Comparison of ENCODE assay signal across 1 cellular context in genomic region chr22:32579533-32580220, GRCh38.
A peak's percentile ranks its signal among the peaks of the same experiment; 100 is the strongest.
TF ChIP-seq lines count a peak whose summit lies in the region.

No MANE protein-coding gene starts in this region.

TF ChIP-seq in HepG2, 621 proteins besides CTCF, POLR2A, EP300 and RAD21 (continued from another document and continues in another):
- no peak for TF ChIP-seq SNAPC5 (CRISPR knock-in tag; IDR thresholded peaks at IDR 0.05; ENCODE audit: borderline replicate concordance)
- TF ChIP-seq ZSCAN21 (CRISPR knock-in tag; IDR thresholded peaks at IDR 0.05; ENCODE audit: borderline replicate concordance), result 0 out of 2 replicates have a peak, but pooled peaks have one; percentile 29
- no peak for TF ChIP-seq CREB3 (CRISPR knock-in tag; IDR thresholded peaks at IDR 0.05)
- TF ChIP-seq IRX3 (CRISPR knock-in tag; IDR thresholded peaks at IDR 0.05; ENCODE audit: borderline replicate concordance, low read depth), result no peak
- peak; percentile 86 for TF ChIP-seq HOXA3 (CRISPR knock-in tag; IDR thresholded peaks at IDR 0.05)
- no peak for TF ChIP-seq PRDM4 (CRISPR knock-in tag; IDR thresholded peaks at IDR 0.05; ENCODE audit: borderline replicate concordance)
- no peak for TF ChIP-seq MXD3 (CRISPR knock-in tag; IDR thresholded peaks at IDR 0.05)
- TF ChIP-seq ZNF10 (CRISPR knock-in tag; IDR thresholded peaks at IDR 0.05; ENCODE audit: borderline replicate concordance, low read depth), result no peak
- TF ChIP-seq ZNF24 (IDR thresholded peaks at IDR 0.05), result no peak
- TF ChIP-seq ZNF446 (CRISPR knock-in tag; IDR thresholded peaks at IDR 0.05), result no peak
- no peak for TF ChIP-seq ZNF280B (CRISPR knock-in tag; IDR thresholded peaks at IDR 0.05; ENCODE audit: borderline replicate concordance)
- TF ChIP-seq ZXDC (CRISPR knock-in tag; IDR thresholded peaks at IDR 0.05), result no peak
- no peak; the same call in 1 of the 2 replicates for TF ChIP-seq TBX2 (CRISPR knock-in tag; IDR thresholded peaks at IDR 0.05; ENCODE audit: borderline replicate concordance)
- TF ChIP-seq CAMTA2 (CRISPR knock-in tag; IDR thresholded peaks at IDR 0.05; ENCODE audit: borderline replicate concordance), result no peak
- no peak; the same call in 1 of the 2 replicates for TF ChIP-seq ZBTB20 (CRISPR knock-in tag; IDR thresholded peaks at IDR 0.05; ENCODE audit: borderline replicate concordance, low read depth)
- no peak for TF ChIP-seq AFF4 (CRISPR knock-in tag; IDR thresholded peaks at IDR 0.05)
- no peak for TF ChIP-seq ETS1 (CRISPR knock-in tag; IDR thresholded peaks at IDR 0.05)
- no peak for TF ChIP-seq CHD2 (IDR thresholded peaks at IDR 0.05; ENCODE audit: low read depth, low read length)
- no peak for TF ChIP-seq KLF15 (CRISPR knock-in tag; IDR thresholded peaks at IDR 0.05; ENCODE audit: borderline replicate concordance)
- TF ChIP-seq ZNF614 (CRISPR knock-in tag; IDR thresholded peaks at IDR 0.05; ENCODE audit: borderline replicate concordance), result peak; percentile 67; the same call in 1 of the 2 replicates
- no peak for TF ChIP-seq ZNF20 (CRISPR knock-in tag; IDR thresholded peaks at IDR 0.05)
- TF ChIP-seq CCDC6 (CRISPR knock-in tag; IDR thresholded peaks at IDR 0.05), result no peak
- no peak for TF ChIP-seq SOX13 (IDR thresholded peaks at IDR 0.05)
- TF ChIP-seq SOX13 (CRISPR knock-in tag; conservative IDR thresholded peaks at IDR 0.05 in 1 of 2, IDR thresholded peaks at IDR 0.05 in 1 of 2), result peak in 1 of 2 experiments; percentile 51; a peak in 2 of 4 replicates
- no peak for TF ChIP-seq BHLHE40 (IDR thresholded peaks at IDR 0.05; ENCODE audit: low read length)
- no peak for TF ChIP-seq ASH2L (IDR thresholded peaks at IDR 0.05; ENCODE audit: insufficient read length, low read depth, low read length)
- TF ChIP-seq PPARG (CRISPR knock-in tag; conservative IDR thresholded peaks at IDR 0.05), result peak; percentile 85
- no peak for TF ChIP-seq ZNF75D (CRISPR knock-in tag; IDR thresholded peaks at IDR 0.05; ENCODE audit: borderline replicate concordance)
- no peak for TF ChIP-seq ATAD3A (CRISPR knock-in tag; IDR thresholded peaks at IDR 0.05)
- TF ChIP-seq ZNF326 (CRISPR knock-in tag; IDR thresholded peaks at IDR 0.05; ENCODE audit: borderline replicate concordance), result no peak
- no peak for TF ChIP-seq CSRNP2 (CRISPR knock-in tag; conservative IDR thresholded peaks at IDR 0.05; ENCODE audit: low read depth)
- TF ChIP-seq ATM (IDR thresholded peaks at IDR 0.05; ENCODE audit: borderline replicate concordance), result no peak
- TF ChIP-seq ZNF556 (CRISPR knock-in tag; IDR thresholded peaks at IDR 0.05; ENCODE audit: borderline replicate concordance), result no peak
- no peak for TF ChIP-seq LRRFIP1 (CRISPR knock-in tag; conservative IDR thresholded peaks at IDR 0.05)
- TF ChIP-seq SP4 (CRISPR knock-in tag; IDR thresholded peaks at IDR 0.05), result no peak
- no peak for TF ChIP-seq ISX (CRISPR knock-in tag; conservative IDR thresholded peaks at IDR 0.05)
- TF ChIP-seq ZBTB3 (CRISPR knock-in tag; IDR thresholded peaks at IDR 0.05; ENCODE audit: borderline replicate concordance, low read depth), result no peak
- no peak for TF ChIP-seq ZNF839 (CRISPR knock-in tag; IDR thresholded peaks at IDR 0.05; ENCODE audit: borderline replicate concordance)
- no peak for TF ChIP-seq ZNF451 (CRISPR knock-in tag; IDR thresholded peaks at IDR 0.05)
- TF ChIP-seq BRD4 (CRISPR knock-in tag; IDR thresholded peaks at IDR 0.05), result no peak
- no peak for TF ChIP-seq PCBP2 (optimal IDR thresholded peaks at IDR 0.05; ENCODE audit: low read depth, low read length, poor library complexity, severe bottlenecking)
- no peak for TF ChIP-seq ZSCAN20 (CRISPR knock-in tag; IDR thresholded peaks at IDR 0.05; ENCODE audit: borderline replicate concordance)
- TF ChIP-seq ZNF136 (CRISPR knock-in tag; IDR thresholded peaks at IDR 0.05; ENCODE audit: low read depth), result no peak
- TF ChIP-seq ZBTB43 (CRISPR knock-in tag; conservative IDR thresholded peaks at IDR 0.05), result no peak
- no peak for TF ChIP-seq ZNF550 (CRISPR knock-in tag; IDR thresholded peaks at IDR 0.05; ENCODE audit: borderline replicate concordance)
- no peak for TF ChIP-seq SMARCE1 (IDR thresholded peaks at IDR 0.05; ENCODE audit: borderline replicate concordance)
- TF ChIP-seq ZNF775 (CRISPR knock-in tag; IDR thresholded peaks at IDR 0.05; ENCODE audit: borderline replicate concordance), result no peak
